In the genomic region with DNA sequence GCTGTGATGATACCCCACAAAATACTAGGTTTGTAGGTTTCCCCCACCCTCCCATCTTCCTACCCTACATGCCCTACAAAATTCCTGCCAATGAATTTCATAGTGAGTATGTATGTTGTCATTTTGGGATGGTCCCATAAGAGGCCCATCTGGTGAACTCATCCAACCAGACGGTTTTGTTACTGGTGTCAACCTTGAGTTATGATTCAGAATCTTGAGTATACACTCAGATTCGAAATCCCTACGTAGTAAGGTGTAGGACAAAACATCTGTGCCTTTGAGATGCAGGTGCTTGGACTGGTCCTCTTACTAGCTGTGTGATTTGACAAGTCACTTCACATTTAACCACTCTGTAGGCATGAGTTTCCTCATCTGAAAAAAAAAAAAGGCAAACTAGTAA, we compare ENCODE assay signal across 12 cellular contexts. TPM values are rescaled to one million over a fixed set of nuclear protein-coding genes. Genes with fewer than 3 reads are reported as not detected.
DNase-seq lines count a peak whose midpoint lies in the region; ATAC-seq and TF ChIP-seq lines count a peak whose summit lies in the region.
"Had no signal": no experiment of that assay in that cellular context is flagged by ENCODE, and none has a peak within 500 bp of the region (broad histone marks: within the 10 kb centered on the region; RNA-seq: fewer than 3 reads in every experiment).

No MANE protein-coding gene starts in this region.

- H3K9me3 Mint-ChIP-seq in activated T-cell treated with anti-CD3 and anti-CD28 coated beads, Interleukin-2, amount 50 U/mL, for 24 hours: no peaks in the 10 kb centered on the region
- no peaks in the 10 kb centered on the region for H3K9me3 Mint-ChIP-seq in T-cell
- H3K9me3 Mint-ChIP-seq in stimulated activated naive CD8-positive, alpha-beta T cell treated with anti-CD3 and anti-CD28 coated beads, Interleukin-15, amount 100 ng/mL, for 72 hours: no peaks in the 10 kb centered on the region

- no peak overlapping the region for H3K4me3 ChIP-seq in fibroblast of mammary gland (ENCODE audit: control insufficient read depth, low read depth, low read length)
- H3K4me3 ChIP-seq: SJSA1 had no signal

- no peak for TF ChIP-seq CTCF in fibroblast of mammary gland (conservative IDR thresholded peaks at IDR 0.05; ENCODE audit: control insufficient read depth, insufficient read depth, low read depth, low read length)

- H3K27ac Mint-ChIP-seq in activated T-cell treated with anti-CD3 and anti-CD28 coated beads, Interleukin-2, amount 50 U/mL, for 24 hours: peak overlapping the region; percentile 99
- peak overlapping the region; percentile 61 to 97 for H3K27ac Mint-ChIP-seq in T-cell
- H3K27ac Mint-ChIP-seq in stimulated activated naive CD8-positive, alpha-beta T cell treated with anti-CD3 and anti-CD28 coated beads, Interleukin-15, amount 100 ng/mL, for 72 hours: peak overlapping the region in 1 of 2 donors; percentile 98

- H3K27me3 Mint-ChIP-seq in activated T-cell treated with anti-CD3 and anti-CD28 coated beads, Interleukin-2, amount 50 U/mL, for 24 hours: no peaks in the 10 kb centered on the region
- H3K27me3 Mint-ChIP-seq in T-cell: no peaks in the 10 kb centered on the region
- H3K27me3 Mint-ChIP-seq in stimulated activated naive CD8-positive, alpha-beta T cell treated with anti-CD3 and anti-CD28 coated beads, Interleukin-15, amount 100 ng/mL, for 72 hours: no peaks in the 10 kb centered on the region

- peak overlapping the region; percentile 94 for H3K4me3 Mint-ChIP-seq in activated T-cell treated with anti-CD3 and anti-CD28 coated beads, Interleukin-2, amount 50 U/mL, for 24 hours
- peak overlapping the region; percentile 92 to 97 (median 92) for H3K4me3 Mint-ChIP-seq in T-cell
- peak overlapping the region; percentile 83 to 95 for H3K4me3 Mint-ChIP-seq in stimulated activated naive CD8-positive, alpha-beta T cell treated with anti-CD3 and anti-CD28 coated beads, Interleukin-15, amount 100 ng/mL, for 72 hours

- CTCF ChIA-PET in T-cell (lab: Charles Lee): interaction anchor here (0.7 to 1.6 kb wide), 5 partner anchors 29 to 46 kb away, joined by 3 to 7 read pairs (median 4); no protein-coding TSS in a partner anchor

- H3K4me1 Mint-ChIP-seq in activated T-cell treated with anti-CD3 and anti-CD28 coated beads, Interleukin-2, amount 50 U/mL, for 24 hours (ENCODE audit: low read depth): peaks cover 56% of the 10 kb centered on the region
- peaks cover 59 to 67% (median 64%) of the 10 kb centered on the region in 3 donors for H3K4me1 Mint-ChIP-seq in T-cell
- H3K4me1 Mint-ChIP-seq in stimulated activated naive CD8-positive, alpha-beta T cell treated with anti-CD3 and anti-CD28 coated beads, Interleukin-15, amount 100 ng/mL, for 72 hours: peaks cover 23% of the 10 kb centered on the region

- POLR2A ChIA-PET in T-cell (lab: Charles Lee): interaction anchor here in 1 of 2 donors (0.6 kb wide), 2 partner anchors 25 to 213 kb away, joined by 3 read pairs; a partner anchor contains a TSS

- no peak for DNase-seq in activated T-cell treated with anti-CD3 and anti-CD28 coated beads, Interleukin-2, amount 50 U/mL, for 24 hours
- no peak for DNase-seq in activated T-cell treated with anti-CD3 and anti-CD28 coated beads for 4 hours
- no peak for DNase-seq in T-cell
- peak; percentile 65 for DNase-seq in fibroblast of mammary gland (ENCODE audit: low read depth)
- no peak for DNase-seq in stimulated activated naive CD8-positive, alpha-beta T cell treated with anti-CD3 and anti-CD28 coated beads, Interleukin-15, amount 100 ng/mL, for 72 hours
- DNase-seq in NCI-H748 treated with DMSO at 0.1 percent for 48 hours (lab: John Stamatoyannopoulos, UW): no peak
- DNase-seq: cortex of kidney, upper lobe of left lung had no signal

- ATAC-seq in T-cell (replicated peaks in 1 of 4): no peak
- no peak for ATAC-seq in stimulated activated naive CD8-positive, alpha-beta T cell treated with anti-CD3 and anti-CD28 coated beads, Interleukin-15, amount 100 ng/mL, for 72 hours
- no peak for ATAC-seq in HG02759 (IDR thresholded peaks at IDR 0.05; ENCODE audit: unreplicated experiment)
- ATAC-seq in GM18867 (IDR thresholded peaks at IDR 0.05; ENCODE audit: unreplicated experiment): no peak

- peaks cover 87% of the 10 kb centered on the region for H3K36me3 Mint-ChIP-seq in activated T-cell treated with anti-CD3 and anti-CD28 coated beads, Interleukin-2, amount 50 U/mL, for 24 hours (ENCODE audit: low read depth)
- H3K36me3 Mint-ChIP-seq in T-cell: peaks cover 23% of the 10 kb centered on the region

RNA-seq across cellular contexts. Expression of a gene that starts 3.6 kb away (rescaled TPM):
- total RNA-seq in T-cell: 10 to 100 TPM; 24.5 to 40.3 (median 26.4) TPM

RNA-seq across cellular contexts. Expression of a gene that starts 55.6 kb away (rescaled TPM):
- total RNA-seq in T-cell: under 1 TPM in 3 of 5 donors, not detected in 2; 0.26 to 0.39 (median 0.28) TPM
- total RNA-seq: myocyte, SJSA1 had no signal
